ENCODE assay signal across 8 cellular contexts in the genomic region with DNA sequence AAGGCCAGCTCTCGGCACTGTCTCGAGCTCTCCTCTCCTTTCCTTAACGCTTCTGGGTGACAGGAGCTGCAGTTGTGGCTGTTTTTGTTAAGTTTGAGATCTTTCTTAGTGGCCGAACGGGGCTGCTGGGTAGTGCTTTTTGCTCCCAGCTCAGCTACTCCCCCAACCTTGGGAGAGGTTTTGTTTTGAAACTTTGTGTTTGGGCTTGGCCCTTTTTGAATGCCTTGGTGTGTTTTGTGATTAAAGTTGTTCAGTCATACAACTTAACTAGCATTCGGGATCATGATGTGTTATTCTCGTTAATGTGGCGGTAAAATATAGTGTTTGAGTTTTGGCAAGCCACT. TPM values are rescaled to one million over a fixed set of nuclear protein-coding genes. Genes with fewer than 3 reads are reported as not detected.
A peak's percentile ranks its signal among the peaks of the same experiment; 100 is the strongest.
DNase-seq lines count a peak whose midpoint lies in the region; ATAC-seq and FAIRE-seq lines count a peak whose summit lies in the region.

No MANE protein-coding gene starts in this region.

- H3K4me1 Mint-ChIP-seq in activated T-cell treated with anti-CD3 and anti-CD28 coated beads, Interleukin-2, amount 50 U/mL, for 72 hours (ENCODE audit: low read depth), result peaks cover 44% of the 10 kb centered on the region

- H3K4me3 Mint-ChIP-seq in activated T-cell treated with anti-CD3 and anti-CD28 coated beads, Interleukin-2, amount 50 U/mL, for 72 hours, result peak overlapping the region; percentile 94 to 98

- FAIRE-seq in small intestine (lab: Jason Lieb, UNC), result no peak

- H3K27me3 Mint-ChIP-seq in activated T-cell treated with anti-CD3 and anti-CD28 coated beads, Interleukin-2, amount 50 U/mL, for 72 hours (ENCODE audit: low read depth), result no peaks in the 10 kb centered on the region

- H3K4me1 ChIP-seq in right cardiac atrium (ENCODE audit: control insufficient read depth, insufficient read depth, low read length), result peaks cover 3% of the 10 kb centered on the region
- peaks cover 3% of the 10 kb centered on the region in 2 donors for H3K4me1 ChIP-seq in small intestine (ENCODE audit: control insufficient read depth in 2 of 2, insufficient read depth in 1 of 2, low read depth in 1 of 2, low read length in 1 of 2)

- peak in 1 of 2 donors; percentile 6 for ATAC-seq in activated T-cell treated with anti-CD3 and anti-CD28 coated beads, Interleukin-2, amount 50 U/mL, for 72 hours (replicated peaks in 1 of 2)
- no peak for ATAC-seq in right cardiac atrium
- no peak for ATAC-seq in GM21447 (IDR thresholded peaks at IDR 0.05; ENCODE audit: unreplicated experiment)

- peak; percentile 42 to 43 for DNase-seq in activated T-cell treated with anti-CD3 and anti-CD28 coated beads, Interleukin-2, amount 50 U/mL, for 72 hours
- DNase-seq in activated T-cell treated with anti-CD3 and anti-CD28 coated beads, Interleukin-2, amount 50 U/mL, for 1 hour, result no peak
- DNase-seq in activated T-helper 1 cell treated with Interleukin-2 at 50 U/mL for 16 hours (ENCODE audit: low read depth) (peak; percentile 16), right cardiac atrium (no peak), small intestine (no peak), NCI-H82 (lab: John Stamatoyannopoulos, UW) (no peak), hypothalamus (lab: John Stamatoyannopoulos, UW) (no peak)

- peaks cover 9 to 11% of the 10 kb centered on the region in 2 donors for H3K36me3 Mint-ChIP-seq in activated T-cell treated with anti-CD3 and anti-CD28 coated beads, Interleukin-2, amount 50 U/mL, for 72 hours (ENCODE audit: insufficient read depth in 2 of 2)

- H3K9me3 Mint-ChIP-seq in activated T-cell treated with anti-CD3 and anti-CD28 coated beads, Interleukin-2, amount 50 U/mL, for 72 hours, result peaks cover 0 to 5% of the 10 kb centered on the region in 2 donors

- H3K27ac ChIP-seq in right cardiac atrium (ENCODE audit: low read length) (peak overlapping the region; percentile 99), small intestine (ENCODE audit: low read depth in 1 of 2, low read length in 1 of 2) (peak overlapping the region; percentile 93 to 97)

- WGBS in right cardiac atrium, result under 1% methylated on average over 8 of the region's 8 CpGs
- WGBS in small intestine, 3 donors, result 0 to 1% (median 1%) methylated on average over 8 of the region's 8 CpGs

- no peaks in the 10 kb centered on the region for H3K36me3 ChIP-seq in small intestine (ENCODE audit: control insufficient read depth in 2 of 2, insufficient read depth in 2 of 2, low read length in 2 of 2)

- H3K4me3 ChIP-seq in right cardiac atrium (ENCODE audit: low read length), result peak overlapping the region; percentile 92
- H3K4me3 ChIP-seq in small intestine (ENCODE audit: low read depth in 1 of 2, low read length in 2 of 2), result peak overlapping the region; percentile 98 to 99

- H3K27me3 ChIP-seq in right cardiac atrium (ENCODE audit: control insufficient read depth, insufficient read depth) (no peaks in the 10 kb centered on the region), small intestine (ENCODE audit: control insufficient read depth in 2 of 2, insufficient read depth in 2 of 2, low read length in 2 of 2) (no peaks in the 10 kb centered on the region)

- peak overlapping the region; percentile 91 for H3K27ac Mint-ChIP-seq in activated T-cell treated with anti-CD3 and anti-CD28 coated beads, Interleukin-2, amount 50 U/mL, for 72 hours

- intact Hi-C loops in right cardiac atrium (cut with DNase I), result no loop called here

- H3K9me3 ChIP-seq in right cardiac atrium (ENCODE audit: control insufficient read depth, low read length), result no peaks in the 10 kb centered on the region
- H3K9me3 ChIP-seq in small intestine (ENCODE audit: control insufficient read depth, low read depth), result no peaks in the 10 kb centered on the region

RNA-seq across cellular contexts. Expression of a gene that starts 1.0 kb away (rescaled TPM):
- total RNA-seq in activated T-cell treated with anti-CD3 and anti-CD28 coated beads, Interleukin-2, amount 50 U/mL, for 72 hours, result 10 to 100 TPM; 59.5 to 67.2 TPM
- total RNA-seq in right cardiac atrium, result 10 to 100 TPM; 44.9 to 56.3 (median 47.5) TPM
- polyA plus RNA-seq in right cardiac atrium (22.8 TPM), small intestine (10 to 100 TPM; 18.6 to 26.8 (median 23.5) TPM)

RNA-seq across cellular contexts. Expression of a gene that starts 15.5 kb away (rescaled TPM):
- 10 to 100 TPM; 39.1 to 44.7 TPM for total RNA-seq in activated T-cell treated with anti-CD3 and anti-CD28 coated beads, Interleukin-2, amount 50 U/mL, for 72 hours
- 10 to 100 TPM; 20.2 to 25.0 (median 22.8) TPM for total RNA-seq in right cardiac atrium
- polyA plus RNA-seq in right cardiac atrium, result 16.9 TPM
- 10 to 100 TPM in 1 of 3 donors, 1 to 10 TPM in 2; 5.4 to 10.3 (median 6.7) TPM for polyA plus RNA-seq in small intestine

RNA-seq across cellular contexts. Expression of a gene that starts 21.9 kb away (rescaled TPM):
- total RNA-seq in activated T-cell treated with anti-CD3 and anti-CD28 coated beads, Interleukin-2, amount 50 U/mL, for 72 hours, result 10 to 100 TPM; 22.6 to 30.1 TPM
- under 1 TPM in 2 of 4 donors, not detected in 2; 0.26 to 0.29 TPM for total RNA-seq in right cardiac atrium
- not detected for polyA plus RNA-seq in right cardiac atrium
- polyA plus RNA-seq in small intestine, result 1 to 10 TPM in 2 of 3 donors, under 1 TPM in 1; 0.54 to 8.8 (median 4.2) TPM

Comparison
In these comparisons a context has a peak if more than half of its experiments do, and no peak if none do; other contexts are left out.
1. DNase-seq: peak in activated T-cell treated with anti-CD3 and anti-CD28 coated beads, Interleukin-2, amount 50 U/mL, for 72 hours (2 of 2) and activated T-helper 1 cell treated with Interleukin-2 at 50 U/mL for 16 hours (single experiment); none in activated T-cell treated with anti-CD3 and anti-CD28 coated beads, Interleukin-2, amount 50 U/mL, for 1 hour (single experiment), right cardiac atrium (0 of 3), small intestine (single experiment), NCI-H82 (single experiment) and hypothalamus (0 of 51).
2. RNA of a gene that starts 21.9 kb away (total RNA-seq): 22.6 to 30.1 TPM in activated T-cell treated with anti-CD3 and anti-CD28 coated beads, Interleukin-2, amount 50 U/mL, for 72 hours; 0.26 to 0.29 TPM in right cardiac atrium; every median in the first group is over 10 times any median in the second.